Comparison of ENCODE assay signal across 10 cellular contexts in the genomic region with DNA sequence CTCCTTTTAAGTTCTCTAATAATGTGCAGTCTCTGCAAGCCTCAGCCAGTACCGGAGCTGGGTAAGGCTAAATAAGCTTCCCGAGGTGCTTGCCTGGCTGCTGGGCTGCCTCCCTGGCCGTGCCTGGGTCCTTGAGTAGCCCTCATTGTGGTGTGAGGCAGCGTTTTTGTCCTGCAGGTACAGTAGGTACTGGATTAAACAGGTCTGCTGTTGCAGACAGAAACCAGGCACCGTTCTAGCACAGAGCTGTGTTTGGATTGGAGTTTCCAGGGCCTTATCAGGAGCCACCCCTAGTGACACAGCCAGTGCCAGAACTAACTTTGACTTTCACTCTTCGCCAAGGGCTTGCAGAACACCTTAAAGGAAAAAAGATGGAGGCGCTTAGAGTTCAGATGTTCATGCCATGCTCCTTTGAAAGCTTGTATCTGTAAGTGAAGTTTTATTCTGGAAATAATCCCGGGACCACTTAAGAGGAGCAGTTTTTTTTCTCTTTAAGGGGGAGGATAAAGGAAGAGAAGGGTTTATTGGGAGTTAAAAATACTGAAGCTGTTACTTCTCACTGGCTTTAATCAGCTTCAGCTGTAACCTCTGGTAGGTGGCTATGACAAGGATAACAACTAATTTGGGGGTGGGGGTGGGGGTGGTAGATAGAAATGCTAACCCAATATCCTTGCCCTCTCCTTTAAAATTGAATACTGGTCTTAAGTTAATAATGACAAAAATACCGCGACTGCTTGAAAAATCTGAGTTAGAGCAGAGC.
DNase-seq lines count a peak whose midpoint lies in the region; ATAC-seq and TF ChIP-seq lines count a peak whose summit lies in the region.
"Had no signal": no experiment of that assay in that cellular context is flagged by ENCODE, and none has a peak within 500 bp of the region (broad histone marks: within the 10 kb centered on the region; RNA-seq: fewer than 3 reads in every experiment).

No MANE protein-coding gene starts in this region.

- no peaks in the 10 kb centered on the region for H3K27me3 Mint-ChIP-seq in endothelial cell (ENCODE audit: unreplicated experiment)

- intact Hi-C loops in adrenal gland (cut with DNase I), result no loop called here
- intact Hi-C loops in prostate gland (cut with DNase I), result no loop called here

- H3K9me3 Mint-ChIP-seq in endothelial cell (ENCODE audit: unreplicated experiment), result no peaks in the 10 kb centered on the region

- H3K27ac Mint-ChIP-seq in endothelial cell (ENCODE audit: unreplicated experiment), result no peak overlapping the region

- no peaks in the 10 kb centered on the region for H3K36me3 Mint-ChIP-seq in endothelial cell (ENCODE audit: low read depth, unreplicated experiment)

- DNase-seq in Daoy (ENCODE audit: low read depth), result peak; percentile 4
- peak; percentile 29 to 76 (median 48) for DNase-seq in adrenal gland
- DNase-seq in right atrium auricular region (ENCODE audit: low spot score), result peak; percentile 61
- peak; percentile 52 for DNase-seq in prostate gland (ENCODE audit: low spot score)
- no peak for DNase-seq in activated T-cell treated with anti-CD3 and anti-CD28 coated beads, Interleukin-2, amount 50 U/mL, for 1 hour
- no peak for DNase-seq in NCI-H1436 treated with DMSO at 0.1 percent for 48 hours (lab: John Stamatoyannopoulos, UW)
- DNase-seq in endothelial cell (ENCODE audit: low spot score), result no peak
- DNase-seq: NCI-H1048, SHP77 treated with DMSO at 0.1 percent for 48 hours had no signal

- no peaks in the 10 kb centered on the region for H3K4me1 Mint-ChIP-seq in endothelial cell (ENCODE audit: unreplicated experiment)

- no peak for ATAC-seq in HG02870 (IDR thresholded peaks at IDR 0.05; ENCODE audit: unreplicated experiment)

- H3K27ac ChIP-seq in adrenal gland, result peak overlapping the region in 1 of 5 donors; percentile 3
- peak overlapping the region; percentile 35 to 68 for H3K27ac ChIP-seq in right atrium auricular region
- peak overlapping the region in 1 of 2 donors; percentile 1 for H3K27ac ChIP-seq in prostate gland

- H3K4me3 Mint-ChIP-seq in endothelial cell (ENCODE audit: unreplicated experiment), result no peak overlapping the region

- H3K9me3 ChIP-seq in adrenal gland (replicated peaks in 1 of 3) (no peaks in the 10 kb centered on the region), right atrium auricular region (no peaks in the 10 kb centered on the region), prostate gland (no peaks in the 10 kb centered on the region)

- H3K4me3 ChIP-seq in adrenal gland (peak overlapping the region in 3 of 4 donors; percentile 16 to 39 (median 29)), right atrium auricular region (peak overlapping the region; percentile 11 to 33), prostate gland (peak overlapping the region; percentile 4 to 11)

- H3K36me3 ChIP-seq in adrenal gland (replicated peaks in 1 of 2), result no peaks in the 10 kb centered on the region
- no peaks in the 10 kb centered on the region for H3K36me3 ChIP-seq in right atrium auricular region
- no peaks in the 10 kb centered on the region for H3K36me3 ChIP-seq in prostate gland

- peaks cover 0 to 10% of the 10 kb centered on the region in 2 donors for H3K4me1 ChIP-seq in adrenal gland (replicated peaks in 1 of 2)
- peaks cover 0 to 15% of the 10 kb centered on the region in 2 donors for H3K4me1 ChIP-seq in right atrium auricular region
- no peaks in the 10 kb centered on the region for H3K4me1 ChIP-seq in prostate gland (replicated peaks)

- no peak for TF ChIP-seq CTCF in adrenal gland (IDR thresholded peaks at IDR 0.05)
- no peak for TF ChIP-seq CTCF in right atrium auricular region (IDR thresholded peaks at IDR 0.05)
- TF ChIP-seq CTCF in prostate gland (IDR thresholded peaks at IDR 0.05), result no peak
- no peak for TF ChIP-seq CTCF in endothelial cell (IDR thresholded peaks at IDR 0.05; ENCODE audit: unreplicated experiment)

- TF ChIP-seq POLR2A in adrenal gland (IDR thresholded peaks at IDR 0.05), result no peak
- peak; percentile 33 for TF ChIP-seq POLR2A in prostate gland (IDR thresholded peaks at IDR 0.05)

- 36 to 45% (median 40%) methylated on average over 10 of the region's 10 CpGs for WGBS in adrenal gland, 4 donors
- 14% methylated on average over 10 of the region's 10 CpGs for WGBS in prostate gland

- H3K27me3 ChIP-seq in adrenal gland (no peaks in the 10 kb centered on the region), right atrium auricular region (no peaks in the 10 kb centered on the region), prostate gland (replicated peaks; ENCODE audit: insufficient read depth) (no peaks in the 10 kb centered on the region)

Comparison
In these comparisons a context has a peak if more than half of its experiments do, and no peak if none do; other contexts are left out.
1. DNase-seq: peak in Daoy (single experiment), adrenal gland (7 of 7), right atrium auricular region (single experiment) and prostate gland (single experiment); none in activated T-cell treated with anti-CD3 and anti-CD28 coated beads, Interleukin-2, amount 50 U/mL, for 1 hour (single experiment), NCI-H1436 treated with DMSO at 0.1 percent for 48 hours (single experiment) and endothelial cell (single experiment).
2. Peak in every context shown above with its lines, with median percentiles within 50 percentile points of each other: H3K4me3 ChIP-seq.